ENCODE assay signal across 2 cellular contexts in the genomic region with DNA sequence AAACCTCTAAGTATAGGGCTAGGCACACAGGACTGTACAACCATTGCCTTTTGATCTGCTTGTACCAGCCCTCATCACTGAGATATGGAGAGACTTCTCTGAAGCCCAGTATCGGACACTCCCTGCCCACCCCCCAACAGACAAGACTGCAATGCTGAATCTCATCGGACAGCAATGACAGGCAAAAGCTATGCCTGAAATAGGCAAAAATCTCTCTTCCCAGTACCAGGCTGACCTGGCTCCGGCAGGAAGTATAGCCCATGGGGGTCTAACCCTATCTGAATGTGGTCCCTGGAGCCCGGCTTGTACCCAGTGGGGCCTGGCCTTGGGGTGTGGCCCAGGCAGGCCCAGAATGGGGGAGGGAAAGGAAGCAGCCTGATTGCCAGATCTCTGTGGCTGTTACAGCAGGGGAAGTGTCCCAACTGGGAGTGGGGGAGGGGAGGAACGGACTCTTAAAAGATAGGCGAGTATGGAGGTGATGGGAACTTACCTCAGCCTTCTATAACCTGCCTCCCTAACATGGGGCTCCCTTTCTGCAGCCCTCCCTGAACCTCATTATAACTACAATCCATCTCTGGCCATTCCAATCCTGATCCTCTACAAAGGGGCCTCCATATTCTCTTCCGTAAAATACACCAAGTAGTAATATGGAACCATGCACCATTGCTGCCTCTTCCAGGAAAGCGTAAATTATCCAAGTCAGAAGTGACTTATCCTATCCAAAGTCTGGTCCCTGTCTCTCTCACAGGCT.
TF ChIP-seq lines count a peak whose summit lies in the region.

No MANE protein-coding gene starts in this region.

TF ChIP-seq in liver, 16 proteins besides CTCF, POLR2A, EP300 and RAD21:
- TF ChIP-seq YY1 (IDR thresholded peaks at IDR 0.05) (no peak), TAF1 (conservative IDR thresholded peaks at IDR 0.05) (no peak), RXRA (IDR thresholded peaks at IDR 0.05) (no peak)
TF ChIP-seq in liver: peak in this region for 0.

TF ChIP-seq in HepG2, 621 proteins besides CTCF, POLR2A, EP300 and RAD21:
- TF ChIP-seq NFE2 (CRISPR knock-in tag; IDR thresholded peaks at IDR 0.05) (no peak), TBL1XR1 (IDR thresholded peaks at IDR 0.05; ENCODE audit: borderline replicate concordance, low read length, partially characterized antibody) (no peak), NR2F2 (IDR thresholded peaks at IDR 0.05; ENCODE audit: borderline replicate concordance, low read depth) (no peak), ZNF382 (CRISPR knock-in tag; IDR thresholded peaks at IDR 0.05; ENCODE audit: borderline replicate concordance) (no peak)
- TF ChIP-seq, protein P1, sequence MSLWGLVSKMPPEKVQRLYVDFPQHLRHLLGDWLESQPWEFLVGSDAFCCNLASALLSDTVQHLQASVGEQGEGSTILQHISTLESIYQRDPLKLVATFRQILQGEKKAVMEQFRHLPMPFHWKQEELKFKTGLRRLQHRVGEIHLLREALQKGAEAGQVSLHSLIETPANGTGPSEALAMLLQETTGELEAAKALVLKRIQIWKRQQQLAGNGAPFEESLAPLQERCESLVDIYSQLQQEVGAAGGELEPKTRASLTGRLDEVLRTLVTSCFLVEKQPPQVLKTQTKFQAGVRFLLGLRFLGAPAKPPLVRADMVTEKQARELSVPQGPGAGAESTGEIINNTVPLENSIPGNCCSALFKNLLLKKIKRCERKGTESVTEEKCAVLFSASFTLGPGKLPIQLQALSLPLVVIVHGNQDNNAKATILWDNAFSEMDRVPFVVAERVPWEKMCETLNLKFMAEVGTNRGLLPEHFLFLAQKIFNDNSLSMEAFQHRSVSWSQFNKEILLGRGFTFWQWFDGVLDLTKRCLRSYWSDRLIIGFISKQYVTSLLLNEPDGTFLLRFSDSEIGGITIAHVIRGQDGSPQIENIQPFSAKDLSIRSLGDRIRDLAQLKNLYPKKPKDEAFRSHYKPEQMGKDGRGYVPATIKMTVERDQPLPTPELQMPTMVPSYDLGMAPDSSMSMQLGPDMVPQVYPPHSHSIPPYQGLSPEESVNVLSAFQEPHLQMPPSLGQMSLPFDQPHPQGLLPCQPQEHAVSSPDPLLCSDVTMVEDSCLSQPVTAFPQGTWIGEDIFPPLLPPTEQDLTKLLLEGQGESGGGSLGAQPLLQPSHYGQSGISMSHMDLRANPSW (CRISPR knock-in tag; IDR thresholded peaks at IDR 0.05; ENCODE audit: borderline replicate concordance): no peak
TF ChIP-seq in HepG2: peak in this region for 0.
